In genomic region chr2:66957677-66958076, GRCh38 we compare ENCODE assay signal across 37 cellular contexts.
"Had no signal": no experiment of that assay in that cellular context is flagged by ENCODE, and none has a peak within 500 bp of the region (broad histone marks: within the 10 kb centered on the region; RNA-seq: fewer than 3 reads in every experiment).

No MANE protein-coding gene starts in this region.

- ATAC-seq: activated CD4-positive, CD25-positive, alpha-beta regulatory T cell treated with anti-CD3 and anti-CD28 coated beads, Interleukin-2, amount 50 U/mL, for 24 hours; activated CD8-positive, alpha-beta memory T cell treated with anti-CD3 and anti-CD28 coated beads, Interleukin-2, amount 10 ng/mL, durations not matched to agents 7 days and 5 days; activated CD8-positive, alpha-beta T cell treated with anti-CD3 and anti-CD28 coated beads, Interleukin-2, amount 10 ng/mL, durations not matched to agents 7 days and 5 days; activated naive CD8-positive, alpha-beta T cell treated with anti-CD3 and anti-CD28 coated beads, Interleukin-2, amount 50 U/mL, for 24 hours; effector memory CD8-positive, alpha-beta T cell; heart right ventricle; T-cell had no signal

- H3K4me3 Mint-ChIP-seq: activated B cell treated with CpG ODN at 0.5 μM for 24 hours; activated CD8-positive, alpha-beta memory T cell treated with anti-CD3 and anti-CD28 coated beads, Interleukin-2, amount 10 ng/mL, durations not matched to agents 7 days and 5 days; activated CD8-positive, alpha-beta T cell treated with anti-CD3 and anti-CD28 coated beads, Interleukin-2, amount 10 ng/mL, durations not matched to agents 7 days and 5 days; activated naive CD4-positive, alpha-beta T cell treated with anti-CD3 and anti-CD28 coated beads for 36 hours; activated naive CD4-positive, alpha-beta T cell treated with anti-CD3 and anti-CD28 coated beads, Interleukin-2, amount 50 U/mL, for 24 hours; activated naive CD8-positive, alpha-beta T cell treated with anti-CD3 and anti-CD28 coated beads for 36 hours; activated naive CD8-positive, alpha-beta T cell treated with anti-CD3 and anti-CD28 coated beads, Interleukin-2, amount 50 U/mL, for 24 hours; activated T-helper 1 cell treated with anti-CD3 and anti-CD28 coated beads, Interleukin-12 subunit alpha, Interleukin-12 subunit beta, Interleukin-2, Interleukin-4 antibody, amounts not matched to agents 30 ng/mL and 10 ng/mL and 1 ng/mL, durations not matched to agents 14 hours and 24 hours and 36 hours; effector memory CD8-positive, alpha-beta T cell; T-cell; T-helper 1 cell treated with Interleukin-12 subunit alpha and Interleukin-12 subunit beta and Interleukin-4 antibody, amounts not matched to agents 30 μg/mL and 1 μg/mL, for 36 hours; T-helper 2 cell treated with Interferon-gamma antibody and Interleukin-4, amounts not matched to agents 5 μg/mL and 100 μg/mL, for 36 hours had no signal

- DNase-seq: activated B cell treated with CpG ODN at 0.5 μM for 24 hours; activated CD4-positive, alpha-beta T cell treated with anti-CD3 and anti-CD28 coated beads for 48 hours; activated CD4-positive, alpha-beta T cell treated with anti-CD3 and anti-CD28 coated beads, Interleukin-2, amount 50 U/mL, for 1 hour; activated CD4-positive, alpha-beta T cell treated with anti-CD3 and anti-CD28 coated beads, Interleukin-2, amount 50 U/mL, for 48 hours; activated CD8-positive, alpha-beta memory T cell treated with anti-CD3 and anti-CD28 coated beads, Interleukin-2, amount 10 ng/mL, durations not matched to agents 7 days and 5 days; activated CD8-positive, alpha-beta memory T cell treated with anti-CD3 and anti-CD28 coated beads, Interleukin-2, amount 50 U/mL, for 4 hours; activated CD8-positive, alpha-beta T cell treated with anti-CD3 and anti-CD28 coated beads, Interleukin-2, amount 10 ng/mL, durations not matched to agents 7 days and 5 days; activated effector memory CD4-positive, alpha-beta T cell treated with anti-CD3 and anti-CD28 coated beads, Interleukin-2, amount 50 U/mL, for 16 hours; activated naive CD4-positive, alpha-beta T cell treated with anti-CD3 and anti-CD28 coated beads for 36 hours; activated naive CD8-positive, alpha-beta T cell treated with anti-CD3 and anti-CD28 coated beads for 36 hours; activated naive CD8-positive, alpha-beta T cell treated with anti-CD3 and anti-CD28 coated beads, Interleukin-2, amount 50 U/mL, for 24 hours; activated T-cell treated with anti-CD3 and anti-CD28 coated beads, Interleukin-2, amount 50 U/mL, for 1 hour; activated T-cell treated with anti-CD3 and anti-CD28 coated beads, Interleukin-2, amount 50 U/mL, for 48 hours; adrenal gland; amygdala; aorta; body of pancreas; caudate nucleus; cortex of kidney; dermis blood vessel endothelial cell; effector CD4-positive, alpha-beta T cell; effector memory CD8-positive, alpha-beta T cell; erythroblast; esophagus squamous epithelium; foreskin melanocyte; heart right ventricle; T-cell; T1000; WERI-Rb-1 had no signal

- H3K4me1 Mint-ChIP-seq: activated B cell treated with CpG ODN at 0.5 μM for 24 hours; activated CD8-positive, alpha-beta memory T cell treated with anti-CD3 and anti-CD28 coated beads, Interleukin-2, amount 10 ng/mL, durations not matched to agents 7 days and 5 days; activated naive CD4-positive, alpha-beta T cell treated with anti-CD3 and anti-CD28 coated beads, Interleukin-2, amount 50 U/mL, for 24 hours; activated naive CD8-positive, alpha-beta T cell treated with anti-CD3 and anti-CD28 coated beads for 36 hours; activated naive CD8-positive, alpha-beta T cell treated with anti-CD3 and anti-CD28 coated beads, Interleukin-2, amount 50 U/mL, for 24 hours; T-cell had no signal

- H3K36me3 ChIP-seq: adrenal gland, esophagus squamous epithelium, gastroesophageal sphincter, heart right ventricle, WERI-Rb-1 had no signal

- H3K27ac Mint-ChIP-seq: activated B cell treated with CpG ODN at 0.5 μM for 24 hours; activated CD8-positive, alpha-beta memory T cell treated with anti-CD3 and anti-CD28 coated beads, Interleukin-2, amount 10 ng/mL, durations not matched to agents 7 days and 5 days; activated CD8-positive, alpha-beta T cell treated with anti-CD3 and anti-CD28 coated beads, Interleukin-2, amount 10 ng/mL, durations not matched to agents 7 days and 5 days; activated naive CD4-positive, alpha-beta T cell treated with anti-CD3 and anti-CD28 coated beads for 36 hours; activated naive CD4-positive, alpha-beta T cell treated with anti-CD3 and anti-CD28 coated beads, Interleukin-2, amount 50 U/mL, for 24 hours; activated naive CD8-positive, alpha-beta T cell treated with anti-CD3 and anti-CD28 coated beads for 36 hours; activated naive CD8-positive, alpha-beta T cell treated with anti-CD3 and anti-CD28 coated beads, Interleukin-2, amount 50 U/mL, for 24 hours; activated T-helper 1 cell treated with anti-CD3 and anti-CD28 coated beads, Interleukin-12 subunit alpha, Interleukin-12 subunit beta, Interleukin-2, Interleukin-4 antibody, amounts not matched to agents 30 ng/mL and 10 ng/mL and 1 ng/mL, durations not matched to agents 14 hours and 24 hours and 36 hours; activated T-helper 2 cell treated with anti-CD3 and anti-CD28 coated beads, Interferon-gamma antibody, Interleukin-2, Interleukin-4, amounts not matched to agents 10 μg/mL and 5 μg/mL and 100 μg/mL, durations not matched to agents 14 hours and 24 hours and 36 hours; effector memory CD8-positive, alpha-beta T cell; T-cell; T-helper 1 cell treated with Interleukin-12 subunit alpha and Interleukin-12 subunit beta and Interleukin-4 antibody, amounts not matched to agents 30 μg/mL and 1 μg/mL, for 36 hours; T-helper 2 cell treated with Interferon-gamma antibody and Interleukin-4, amounts not matched to agents 5 μg/mL and 100 μg/mL, for 36 hours had no signal

- H3K36me3 Mint-ChIP-seq: activated CD8-positive, alpha-beta memory T cell treated with anti-CD3 and anti-CD28 coated beads, Interleukin-2, amount 10 ng/mL, durations not matched to agents 7 days and 5 days; activated naive CD4-positive, alpha-beta T cell treated with anti-CD3 and anti-CD28 coated beads, Interleukin-2, amount 50 U/mL, for 24 hours; activated naive CD8-positive, alpha-beta T cell treated with anti-CD3 and anti-CD28 coated beads for 36 hours; T-cell had no signal

- H3K9me3 ChIP-seq: adrenal gland, body of pancreas, esophagus squamous epithelium, gastroesophageal sphincter, heart right ventricle had no signal

- H3K4me3 ChIP-seq: adrenal gland, body of pancreas, esophagus squamous epithelium, gastroesophageal sphincter, heart right ventricle had no signal

- H3K4me1 ChIP-seq: esophagus squamous epithelium, heart right ventricle had no signal

- H3K27me3 Mint-ChIP-seq: activated B cell treated with CpG ODN at 0.5 μM for 24 hours; activated CD8-positive, alpha-beta memory T cell treated with anti-CD3 and anti-CD28 coated beads, Interleukin-2, amount 10 ng/mL, durations not matched to agents 7 days and 5 days; activated naive CD4-positive, alpha-beta T cell treated with anti-CD3 and anti-CD28 coated beads, Interleukin-2, amount 50 U/mL, for 24 hours; activated naive CD8-positive, alpha-beta T cell treated with anti-CD3 and anti-CD28 coated beads for 36 hours; activated naive CD8-positive, alpha-beta T cell treated with anti-CD3 and anti-CD28 coated beads, Interleukin-2, amount 50 U/mL, for 24 hours; effector memory CD8-positive, alpha-beta T cell; T-cell had no signal

- H3K9me3 Mint-ChIP-seq: activated B cell treated with CpG ODN at 0.5 μM for 24 hours; activated naive CD4-positive, alpha-beta T cell treated with anti-CD3 and anti-CD28 coated beads for 36 hours; activated naive CD4-positive, alpha-beta T cell treated with anti-CD3 and anti-CD28 coated beads, Interleukin-2, amount 50 U/mL, for 24 hours; activated naive CD8-positive, alpha-beta T cell treated with anti-CD3 and anti-CD28 coated beads for 36 hours; activated naive CD8-positive, alpha-beta T cell treated with anti-CD3 and anti-CD28 coated beads, Interleukin-2, amount 50 U/mL, for 24 hours; activated T-helper 1 cell treated with anti-CD3 and anti-CD28 coated beads, Interleukin-12 subunit alpha, Interleukin-12 subunit beta, Interleukin-2, Interleukin-4 antibody, amounts not matched to agents 30 ng/mL and 10 ng/mL and 1 ng/mL, durations not matched to agents 14 hours and 24 hours and 36 hours; activated T-helper 2 cell treated with anti-CD3 and anti-CD28 coated beads, Interferon-gamma antibody, Interleukin-2, Interleukin-4, amounts not matched to agents 10 μg/mL and 5 μg/mL and 100 μg/mL, durations not matched to agents 14 hours and 24 hours and 36 hours; T-helper 1 cell treated with Interleukin-12 subunit alpha and Interleukin-12 subunit beta and Interleukin-4 antibody, amounts not matched to agents 30 μg/mL and 1 μg/mL, for 36 hours; T-helper 2 cell treated with Interferon-gamma antibody and Interleukin-4, amounts not matched to agents 5 μg/mL and 100 μg/mL, for 36 hours had no signal

- H3K27me3 ChIP-seq: adrenal gland, body of pancreas, esophagus squamous epithelium, gastroesophageal sphincter, heart right ventricle had no signal

- FAIRE-seq: colon had no signal

- H3K27ac ChIP-seq: adrenal gland, body of pancreas, esophagus squamous epithelium, heart right ventricle, WERI-Rb-1 had no signal
